1 cellular context compared by ENCODE assay signal in the genomic region with DNA sequence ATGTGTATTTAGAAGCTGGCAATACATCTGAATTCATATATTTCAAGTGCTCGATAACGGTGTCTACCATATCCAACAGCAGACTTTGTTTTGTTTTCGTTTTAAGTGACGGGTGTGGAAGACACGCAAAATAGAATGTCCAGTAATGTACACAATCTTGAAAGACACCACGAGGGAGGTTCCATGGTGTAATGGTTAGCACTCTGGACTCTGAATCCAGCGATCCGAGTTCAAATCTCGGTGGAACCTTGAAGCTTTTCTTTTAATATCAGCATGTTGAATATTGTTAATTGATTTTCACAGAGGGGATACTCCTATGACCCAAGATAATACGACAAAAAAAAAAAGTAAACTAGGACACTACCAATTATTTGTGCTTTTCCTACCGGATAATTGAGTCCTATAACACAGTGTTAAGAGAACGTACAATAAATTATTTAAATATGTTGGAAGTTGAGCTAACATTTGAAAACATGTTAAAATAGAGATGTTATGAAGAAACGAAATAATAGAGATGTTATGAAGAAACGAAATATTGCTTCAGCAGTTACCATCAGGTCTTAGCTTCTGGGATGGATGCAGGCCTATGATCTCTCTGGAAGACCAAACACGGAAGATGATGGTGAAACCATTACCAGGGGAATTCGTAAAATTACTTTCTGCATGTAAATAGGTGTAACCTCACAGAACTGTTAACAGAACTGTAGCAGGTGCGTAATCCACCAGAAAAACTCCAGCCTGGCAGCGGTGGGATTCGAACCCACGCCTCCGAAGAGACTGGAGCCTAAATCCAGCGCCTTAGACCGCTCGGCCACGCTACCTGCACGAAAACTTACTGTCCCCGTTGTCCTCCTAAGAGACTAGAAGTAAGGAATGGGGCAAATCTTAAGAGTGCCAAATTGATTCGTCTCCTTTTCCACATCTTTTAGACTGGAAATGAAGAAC.
A peak's percentile ranks its signal among the peaks of the same experiment; 100 is the strongest.
TF ChIP-seq lines count a peak whose summit lies in the region.

No MANE protein-coding gene starts in this region.

TF ChIP-seq in GM12878, 131 proteins besides CTCF, POLR2A, EP300 and RAD21 (continued from another document and continues in another):
- TF ChIP-seq CHD2 (IDR thresholded peaks at IDR 0.05; ENCODE audit: borderline replicate concordance, low read depth, low read length) (no peak), SMAD5 (IDR thresholded peaks at IDR 0.05; ENCODE audit: low read depth) (no peak), ATF7 (IDR thresholded peaks at IDR 0.05; ENCODE audit: low read depth) (peak; percentile 19), MTA2 (IDR thresholded peaks at IDR 0.05; ENCODE audit: low read depth) (peak; percentile 22; the same call in 1 of the 2 replicates), NR2C1 (IDR thresholded peaks at IDR 0.05) (no peak), NFXL1 (IDR thresholded peaks at IDR 0.05; ENCODE audit: borderline replicate concordance) (no peak), STAT1 (conservative IDR thresholded peaks at IDR 0.05) (peak; percentile 83), CBFB (IDR thresholded peaks at IDR 0.05; ENCODE audit: low read depth) (peak; percentile 54; the same call in 1 of the 2 replicates), ZBTB11 (CRISPR knock-in tag; IDR thresholded peaks at IDR 0.05) (no peak), CBX5 (IDR thresholded peaks at IDR 0.05; ENCODE audit: low read depth) (no peak), ZNF384 (IDR thresholded peaks at IDR 0.05; ENCODE audit: borderline replicate concordance, low read depth, low read length) (no peak), SMC3 (IDR thresholded peaks at IDR 0.05; ENCODE audit: borderline replicate concordance, low read length) (no peak), NFYA (IDR thresholded peaks at IDR 0.05; ENCODE audit: borderline replicate concordance, low read depth, low read length) (no peak), HDAC6 (IDR thresholded peaks at IDR 0.05; ENCODE audit: unreplicated experiment) (no peak), HDAC2 (IDR thresholded peaks at IDR 0.05) (no peak; the same call in 1 of the 2 replicates), TCF12 (IDR thresholded peaks at IDR 0.05; ENCODE audit: low read depth, low read length) (peak; percentile 73; the same call in 1 of the 2 replicates), CREB1 (IDR thresholded peaks at IDR 0.05; ENCODE audit: low read depth) (peak; percentile 60; the same call in 1 of the 2 replicates), ZZZ3 (IDR thresholded peaks at IDR 0.05; ENCODE audit: control insufficient read depth, insufficient read length, low read depth) (no peak), RFX5 (IDR thresholded peaks at IDR 0.05; ENCODE audit: low read depth, low read length) (no peak), SREBF1 (IDR thresholded peaks at IDR 0.05; ENCODE audit: low read length) (no peak), NKRF (conservative IDR thresholded peaks at IDR 0.05) (no peak; the same call in none of the 2 replicates), RBBP5 (conservative IDR thresholded peaks at IDR 0.05) (no peak), IKZF2 (IDR thresholded peaks at IDR 0.05) (peak; percentile 60 to 84), MEF2B (IDR thresholded peaks at IDR 0.05; ENCODE audit: partially characterized antibody, poor library complexity, severe bottlenecking) (no peak), TBL1XR1 (IDR thresholded peaks at IDR 0.05; ENCODE audit: low read depth, low read length) (peak; percentile 38; the same call in 1 of the 2 replicates), USF1 (IDR thresholded peaks at IDR 0.05; ENCODE audit: borderline replicate concordance, extremely low read length, insufficient read depth, low read depth, low read length) (no peak), TCF7 (IDR thresholded peaks at IDR 0.05; ENCODE audit: borderline replicate concordance) (no peak), ZNF207 (IDR thresholded peaks at IDR 0.05; ENCODE audit: borderline replicate concordance) (no peak), BCLAF1 (IDR thresholded peaks at IDR 0.05) (no peak), E2F4 (IDR thresholded peaks at IDR 0.05; ENCODE audit: low read depth, low read length) (no peak), JUNB (IDR thresholded peaks at IDR 0.05) (no peak), ZSCAN29 (IDR thresholded peaks at IDR 0.05) (peak; percentile 97), GABPA (IDR thresholded peaks at IDR 0.05; ENCODE audit: low read depth) (peak; percentile 62; the same call in 1 of the 2 replicates), SIN3A (IDR thresholded peaks at IDR 0.05; ENCODE audit: low read depth, low read length) (no peak), EGR1 (IDR thresholded peaks at IDR 0.05; ENCODE audit: borderline replicate concordance in 1 of 2, low read depth in 2 of 2, low read length in 2 of 2) (no peak), ZNF622 (IDR thresholded peaks at IDR 0.05) (no peak), NR2F1 (conservative IDR thresholded peaks at IDR 0.05) (no peak; the same call in 1 of the 2 replicates)
- TF ChIP-seq, protein P1, sequence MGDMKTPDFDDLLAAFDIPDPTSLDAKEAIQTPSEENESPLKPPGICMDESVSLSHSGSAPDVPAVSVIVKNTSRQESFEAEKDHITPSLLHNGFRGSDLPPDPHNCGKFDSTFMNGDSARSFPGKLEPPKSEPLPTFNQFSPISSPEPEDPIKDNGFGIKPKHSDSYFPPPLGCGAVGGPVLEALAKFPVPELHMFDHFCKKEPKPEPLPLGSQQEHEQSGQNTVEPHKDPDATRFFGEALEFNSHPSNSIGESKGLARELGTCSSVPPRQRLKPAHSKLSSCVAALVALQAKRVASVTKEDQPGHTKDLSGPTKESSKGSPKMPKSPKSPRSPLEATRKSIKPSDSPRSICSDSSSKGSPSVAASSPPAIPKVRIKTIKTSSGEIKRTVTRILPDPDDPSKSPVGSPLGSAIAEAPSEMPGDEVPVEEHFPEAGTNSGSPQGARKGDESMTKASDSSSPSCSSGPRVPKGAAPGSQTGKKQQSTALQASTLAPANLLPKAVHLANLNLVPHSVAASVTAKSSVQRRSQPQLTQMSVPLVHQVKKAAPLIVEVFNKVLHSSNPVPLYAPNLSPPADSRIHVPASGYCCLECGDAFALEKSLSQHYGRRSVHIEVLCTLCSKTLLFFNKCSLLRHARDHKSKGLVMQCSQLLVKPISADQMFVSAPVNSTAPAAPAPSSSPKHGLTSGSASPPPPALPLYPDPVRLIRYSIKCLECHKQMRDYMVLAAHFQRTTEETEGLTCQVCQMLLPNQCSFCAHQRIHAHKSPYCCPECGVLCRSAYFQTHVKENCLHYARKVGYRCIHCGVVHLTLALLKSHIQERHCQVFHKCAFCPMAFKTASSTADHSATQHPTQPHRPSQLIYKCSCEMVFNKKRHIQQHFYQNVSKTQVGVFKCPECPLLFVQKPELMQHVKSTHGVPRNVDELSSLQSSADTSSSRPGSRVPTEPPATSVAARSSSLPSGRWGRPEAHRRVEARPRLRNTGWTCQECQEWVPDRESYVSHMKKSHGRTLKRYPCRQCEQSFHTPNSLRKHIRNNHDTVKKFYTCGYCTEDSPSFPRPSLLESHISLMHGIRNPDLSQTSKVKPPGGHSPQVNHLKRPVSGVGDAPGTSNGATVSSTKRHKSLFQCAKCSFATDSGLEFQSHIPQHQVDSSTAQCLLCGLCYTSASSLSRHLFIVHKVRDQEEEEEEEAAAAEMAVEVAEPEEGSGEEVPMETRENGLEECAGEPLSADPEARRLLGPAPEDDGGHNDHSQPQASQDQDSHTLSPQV (IDR thresholded peaks at IDR 0.05): no peak
- TF ChIP-seq, protein P2, sequence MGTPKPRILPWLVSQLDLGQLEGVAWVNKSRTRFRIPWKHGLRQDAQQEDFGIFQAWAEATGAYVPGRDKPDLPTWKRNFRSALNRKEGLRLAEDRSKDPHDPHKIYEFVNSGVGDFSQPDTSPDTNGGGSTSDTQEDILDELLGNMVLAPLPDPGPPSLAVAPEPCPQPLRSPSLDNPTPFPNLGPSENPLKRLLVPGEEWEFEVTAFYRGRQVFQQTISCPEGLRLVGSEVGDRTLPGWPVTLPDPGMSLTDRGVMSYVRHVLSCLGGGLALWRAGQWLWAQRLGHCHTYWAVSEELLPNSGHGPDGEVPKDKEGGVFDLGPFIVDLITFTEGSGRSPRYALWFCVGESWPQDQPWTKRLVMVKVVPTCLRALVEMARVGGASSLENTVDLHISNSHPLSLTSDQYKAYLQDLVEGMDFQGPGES (IDR thresholded peaks at IDR 0.05): no peak
